1 cellular context compared by ENCODE assay signal in the genomic region with DNA sequence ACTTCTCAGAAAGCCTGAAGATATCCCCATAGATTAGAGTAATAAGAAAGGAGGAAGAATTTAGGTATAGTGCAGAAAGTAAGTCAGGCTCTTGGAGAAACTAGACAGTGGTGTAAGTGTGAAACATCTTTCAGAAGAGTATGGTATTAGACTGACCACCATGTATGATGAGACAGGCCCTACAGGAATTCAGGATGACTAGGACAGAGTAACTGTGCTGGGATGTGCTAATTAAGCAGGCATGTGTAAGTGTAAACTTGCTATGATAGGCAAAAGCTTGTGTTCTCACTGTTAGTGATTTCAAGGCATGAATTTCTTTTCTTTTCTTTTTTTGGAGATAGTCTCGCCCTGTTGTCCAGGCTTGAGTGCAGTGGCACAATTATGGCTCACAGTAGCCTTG.
TF ChIP-seq lines count a peak whose summit lies in the region.

No MANE protein-coding gene starts in this region.

TF ChIP-seq in SK-N-SH treated with all-trans-retinoic acid at 6 μM for 48 hours, 23 proteins besides CTCF, POLR2A, EP300 and RAD21 (continued from another document):
- TF ChIP-seq, protein P1, sequence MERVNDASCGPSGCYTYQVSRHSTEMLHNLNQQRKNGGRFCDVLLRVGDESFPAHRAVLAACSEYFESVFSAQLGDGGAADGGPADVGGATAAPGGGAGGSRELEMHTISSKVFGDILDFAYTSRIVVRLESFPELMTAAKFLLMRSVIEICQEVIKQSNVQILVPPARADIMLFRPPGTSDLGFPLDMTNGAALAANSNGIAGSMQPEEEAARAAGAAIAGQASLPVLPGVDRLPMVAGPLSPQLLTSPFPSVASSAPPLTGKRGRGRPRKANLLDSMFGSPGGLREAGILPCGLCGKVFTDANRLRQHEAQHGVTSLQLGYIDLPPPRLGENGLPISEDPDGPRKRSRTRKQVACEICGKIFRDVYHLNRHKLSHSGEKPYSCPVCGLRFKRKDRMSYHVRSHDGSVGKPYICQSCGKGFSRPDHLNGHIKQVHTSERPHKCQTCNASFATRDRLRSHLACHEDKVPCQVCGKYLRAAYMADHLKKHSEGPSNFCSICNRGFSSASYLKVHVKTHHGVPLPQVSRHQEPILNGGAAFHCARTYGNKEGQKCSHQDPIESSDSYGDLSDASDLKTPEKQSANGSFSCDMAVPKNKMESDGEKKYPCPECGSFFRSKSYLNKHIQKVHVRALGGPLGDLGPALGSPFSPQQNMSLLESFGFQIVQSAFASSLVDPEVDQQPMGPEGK (CRISPR knock-in tag; IDR thresholded peaks at IDR 0.05; ENCODE audit: borderline replicate concordance), result no peak
- TF ChIP-seq ZC3H10 (CRISPR knock-in tag; IDR thresholded peaks at IDR 0.05), result no peak
